Comparison of ENCODE assay signal across 8 cellular contexts in the genomic region with DNA sequence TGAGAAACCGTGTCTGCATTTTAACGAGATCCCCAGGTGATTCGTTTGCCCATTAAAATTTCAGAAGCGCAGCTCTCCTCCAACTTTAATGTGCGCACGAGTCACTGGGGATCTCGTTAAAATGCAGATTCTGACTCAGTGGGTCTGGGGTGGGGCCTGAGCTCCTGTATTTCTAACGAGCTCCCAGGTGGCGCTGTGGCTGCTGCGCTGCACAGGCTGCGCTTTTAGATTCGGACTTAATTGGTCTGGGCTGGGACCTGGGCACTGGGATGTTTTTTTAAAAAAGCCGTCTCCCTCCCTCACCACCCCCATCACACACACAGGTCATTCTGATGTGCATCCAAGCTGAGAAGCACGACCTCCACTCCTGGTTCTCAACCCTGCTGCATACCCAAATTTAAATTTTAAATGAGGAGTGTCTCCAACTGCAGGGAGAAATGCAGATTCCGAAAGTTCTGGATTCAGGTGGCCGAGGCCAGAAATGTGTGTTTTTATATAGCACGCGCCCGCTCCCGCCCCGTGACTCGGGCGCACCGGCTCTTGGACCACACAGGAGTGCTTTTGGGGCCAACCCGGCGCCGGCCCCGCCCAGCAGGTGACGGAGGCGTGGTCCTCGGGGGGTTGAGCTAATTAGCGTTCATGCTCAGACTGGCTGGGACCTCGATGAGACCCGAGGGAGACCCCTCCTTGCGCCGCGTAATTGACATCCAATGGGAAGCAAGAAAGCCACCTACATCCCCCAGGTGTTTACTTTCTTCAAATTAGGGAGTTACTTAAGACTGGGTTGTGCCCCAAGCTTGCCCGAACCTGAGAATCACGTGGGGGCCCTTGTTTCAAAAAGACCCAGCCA.
DNase-seq lines count a peak whose midpoint lies in the region; ATAC-seq lines count a peak whose summit lies in the region.

No MANE protein-coding gene starts in this region.

- DNase-seq in DMS 273 (lab: John Stamatoyannopoulos, UW; ENCODE audit: unreplicated experiment) (peak; percentile 72), DMS 273 treated with DMSO at 0.1 percent for 48 hours (lab: John Stamatoyannopoulos, UW) (no peak), amniotic epithelial cell (ENCODE audit: low read depth) (peak; percentile 30), iPS-NIHi11 (ENCODE audit: low spot score) (peak; percentile 84), foreskin melanocyte (no peak)
- peak; percentile 60 for DNase-seq in stimulated activated CD8-positive, alpha-beta memory T cell treated with anti-CD3 and anti-CD28 coated beads, Interleukin-4, amount 100 ng/mL, for 48 hours

- ATAC-seq in HG02973 (IDR thresholded peaks at IDR 0.05; ENCODE audit: unreplicated experiment), result no peak
- no peak for ATAC-seq in HG03196 (IDR thresholded peaks at IDR 0.05; ENCODE audit: unreplicated experiment)

Comparison
In these comparisons a context has a peak if more than half of its experiments do, and no peak if none do; other contexts are left out.
1. DNase-seq: peak in DMS 273 (single experiment), amniotic epithelial cell (single experiment), iPS-NIHi11 (single experiment) and stimulated activated CD8-positive, alpha-beta memory T cell treated with anti-CD3 and anti-CD28 coated beads, Interleukin-4, amount 100 ng/mL, for 48 hours (single experiment); none in DMS 273 treated with DMSO at 0.1 percent for 48 hours (single experiment) and foreskin melanocyte (single experiment).